Comparison of ENCODE assay signal across 9 cellular contexts in the genomic region with DNA sequence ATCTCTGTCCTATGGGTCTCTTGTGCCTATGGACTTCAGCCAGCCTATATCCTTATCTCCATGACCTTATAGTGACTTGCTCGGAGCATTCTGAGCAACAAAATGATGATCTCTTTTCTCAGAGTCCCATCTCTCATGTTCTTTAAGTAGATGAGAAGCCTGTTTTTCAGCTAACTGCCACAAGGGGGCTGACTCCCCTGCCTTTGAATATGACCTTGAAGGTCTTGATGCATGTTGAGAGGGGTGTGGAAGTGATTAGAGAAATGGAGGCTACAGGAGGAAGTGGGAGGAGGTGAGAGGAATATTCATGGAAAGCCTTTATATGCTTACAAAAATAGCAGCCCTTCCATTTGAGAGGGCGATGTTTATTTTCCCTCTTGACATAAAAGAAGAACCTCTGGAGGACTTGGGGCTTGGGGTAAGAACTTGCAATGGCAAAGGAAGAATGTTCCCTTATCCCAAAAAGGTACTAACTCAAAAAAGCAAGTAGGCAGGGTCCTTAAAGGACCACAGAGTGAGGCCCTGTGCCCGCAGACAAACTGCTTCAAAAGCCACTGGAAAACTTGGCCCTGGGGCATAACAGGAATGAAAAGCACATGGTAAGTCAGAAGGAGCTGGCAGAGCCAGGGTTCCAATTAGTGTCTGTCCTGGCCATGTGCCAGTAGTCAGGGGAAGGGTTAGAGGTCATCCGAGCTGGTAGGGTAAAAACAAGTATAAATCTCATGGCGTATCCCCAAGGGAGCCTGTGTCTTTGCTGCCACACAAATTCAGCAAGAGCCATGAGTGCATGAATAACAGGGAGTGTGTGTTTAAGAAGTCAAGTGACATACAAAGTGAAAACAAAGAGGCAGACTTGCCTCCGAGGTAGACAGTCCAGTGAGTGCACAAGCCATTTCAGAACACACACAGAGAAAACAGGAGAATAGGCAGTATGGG. TPM values are rescaled to one million over a fixed set of nuclear protein-coding genes. Genes with fewer than 3 reads are reported as not detected.
DNase-seq lines count a peak whose midpoint lies in the region; ATAC-seq, FAIRE-seq and TF ChIP-seq lines count a peak whose summit lies in the region.
"Had no signal": no experiment of that assay in that cellular context is flagged by ENCODE, and none has a peak within 500 bp of the region (broad histone marks: within the 10 kb centered on the region; RNA-seq: fewer than 3 reads in every experiment).

No MANE protein-coding gene starts in this region.

- POLR2A ChIA-PET in Panc1 (lab: Charles Lee), result no interaction called here

- H3K36me3 ChIP-seq in Panc1 (ENCODE audit: control insufficient read depth, insufficient read depth, low read length) (no peaks in the 10 kb centered on the region), mucosa of descending colon (ENCODE audit: low read depth) (no peaks in the 10 kb centered on the region)

- BruUV-seq in Panc1 (replicated peaks; lab: Mats Ljungman, UMichigan), result no TSS peak

- H3K4me1 ChIP-seq in Panc1 (ENCODE audit: control insufficient read depth, insufficient read depth, low read length), result no peaks in the 10 kb centered on the region
- no peaks in the 10 kb centered on the region for H3K4me1 ChIP-seq in mucosa of descending colon (ENCODE audit: low read depth)

- ATAC-seq in Panc1, result no peak
- peak; percentile 28 for ATAC-seq in mucosa of descending colon
- ATAC-seq in GM19467 (IDR thresholded peaks at IDR 0.05; ENCODE audit: unreplicated experiment), result no peak

- H3K27me3 ChIP-seq in Panc1 (ENCODE audit: control insufficient read depth, insufficient read depth, low read length), result no peaks in the 10 kb centered on the region

- in situ Hi-C loops in Panc1 (cut with HindIII; ENCODE audit: low pct_unique_long_range_greater_than_20kb, low sequenced_read_pairs), result no loop called here
- in situ Hi-C loops in astrocyte of the cerebellum (cut with HindIII; ENCODE audit: low sequenced_read_pairs), result no loop called here

- peak; percentile 56 for TF ChIP-seq CTCF in Panc1 (IDR thresholded peaks at IDR 0.05)
- TF ChIP-seq CTCF in astrocyte of the cerebellum (IDR thresholded peaks at IDR 0.05; ENCODE audit: low read depth, low read length, missing control alignments), result peak; percentile 41
- peak; percentile 7 for TF ChIP-seq CTCF in mucosa of descending colon (IDR thresholded peaks at IDR 0.05)

- CTCF ChIA-PET in Panc1 (lab: Charles Lee), result no interaction called here

- intact Hi-C loops in Panc1 (cut with micrococcal nuclease; ENCODE audit: unreplicated experiment), result no loop called here
- intact Hi-C loops in mucosa of descending colon (cut with DNase I, micrococcal nuclease), result no loop called here

- no peak overlapping the region for H3K27ac ChIP-seq in Panc1 (ENCODE audit: low read length)

- H3K4me3 ChIP-seq in Panc1 (ENCODE audit: low read depth in 2 of 2, low read length in 2 of 2), result no peak overlapping the region
- H3K4me3 ChIP-seq in astrocyte of the cerebellum (ENCODE audit: low read depth, low read length), result no peak overlapping the region
- no peak overlapping the region for H3K4me3 ChIP-seq in mucosa of descending colon

- FAIRE-seq in frontal cortex (lab: Jason Lieb, UNC), result no peak
- FAIRE-seq: A204.1 had no signal

- H3K9me3 ChIP-seq in Panc1 (ENCODE audit: control insufficient read depth, insufficient read depth, low read depth, low read length), result peaks cover 6% of the 10 kb centered on the region; the same call in 1 of the 2 replicates
- H3K9me3 ChIP-seq in mucosa of descending colon, result peaks cover 28% of the 10 kb centered on the region

- DNase-seq in DMS 273 (lab: John Stamatoyannopoulos, UW; ENCODE audit: unreplicated experiment), result peak; percentile 57
- no peak for DNase-seq in DMS 273 treated with DMSO at 0.1 percent for 48 hours (lab: John Stamatoyannopoulos, UW)
- DNase-seq in Panc1 (ENCODE audit: low read depth, low spot score), result no peak
- DNase-seq in astrocyte of the cerebellum (ENCODE audit: low read depth), result no peak
- DNase-seq in mucosa of descending colon, result peak in 1 of 3 donors; percentile 51
- no peak for DNase-seq in kidney tubule cell (ENCODE audit: low spot score)
- no peak for DNase-seq in frontal cortex (ENCODE audit: low spot score in 2 of 2)

RNA-seq across cellular contexts. Expression of a gene that starts 39.1 kb away (rescaled TPM):
- 0.80 TPM for total RNA-seq in Panc1 (2021; ENCODE audit: unreplicated experiment)
- 0.93 TPM for polyA plus RNA-seq in Panc1 (2012; ENCODE audit: insufficient read length)
- 1 to 10 TPM; 3.3 to 5.4 (median 5.3) TPM for total RNA-seq in mucosa of descending colon
- total RNA-seq in frontal cortex, result 17.9 TPM
